22 cellular contexts compared by ENCODE assay signal in genomic region chr1:42417191-42417590, GRCh38. TPM values are rescaled to one million over a fixed set of nuclear protein-coding genes. Genes with fewer than 3 reads are reported as not detected.
"Had no signal": no experiment of that assay in that cellular context is flagged by ENCODE, and none has a peak within 500 bp of the region (broad histone marks: within the 10 kb centered on the region; RNA-seq: fewer than 3 reads in every experiment).

No MANE protein-coding gene starts in this region.

- H3K4me3 Mint-ChIP-seq: activated CD4-positive, alpha-beta T cell treated with anti-CD3 and anti-CD28 coated beads for 36 hours; activated CD8-positive, alpha-beta T cell treated with anti-CD3 and anti-CD28 coated beads for 36 hours; activated naive CD4-positive, alpha-beta T cell treated with anti-CD3 and anti-CD28 coated beads, Interleukin-2, amount 50 U/mL, for 24 hours; activated T-cell treated with anti-CD3 and anti-CD28 coated beads, Interleukin-2, amount 50 U/mL, for 24 hours; activated T-helper 1 cell treated with anti-CD3 and anti-CD28 coated beads, Interleukin-12 subunit alpha, Interleukin-12 subunit beta, Interleukin-2, Interleukin-4 antibody, amounts not matched to agents 30 ng/mL and 10 ng/mL and 1 ng/mL, durations not matched to agents 14 hours and 24 hours and 36 hours had no signal

- H3K27me3 Mint-ChIP-seq: activated CD4-positive, alpha-beta T cell treated with anti-CD3 and anti-CD28 coated beads for 36 hours had no signal

- ATAC-seq: activated CD4-positive, alpha-beta T cell treated with anti-CD3 and anti-CD28 coated beads for 36 hours; activated CD8-positive, alpha-beta T cell treated with anti-CD3 and anti-CD28 coated beads for 36 hours; PC-3 had no signal

- DNase-seq: activated CD4-positive, alpha-beta T cell treated with anti-CD3 and anti-CD28 coated beads for 36 hours; activated CD4-positive, CD25-positive, alpha-beta regulatory T cell; activated CD8-positive, alpha-beta memory T cell treated with anti-CD3 and anti-CD28 coated beads, Interleukin-2, amount 50 U/mL, for 48 hours; activated CD8-positive, alpha-beta T cell treated with anti-CD3 and anti-CD28 coated beads for 36 hours; activated effector memory CD4-positive, alpha-beta T cell treated with Interleukin-2 at 50 U/mL for 16 hours; activated naive CD4-positive, alpha-beta T cell; activated T-cell treated with anti-CD3 and anti-CD28 coated beads, Interleukin-2, amount 50 U/mL, for 24 hours; aorta; Kasumi-1; KBM-7; NCI-H1105 treated with DMSO at 0.1 percent for 48 hours; NCI-H1436 treated with DMSO at 0.1 percent for 48 hours; NCI-H187; NCI-H2081; NCI-H510A treated with DMSO at 0.1 percent for 48 hours; PC-3; SIG-M5; T-helper 1 cell had no signal

- H3K4me1 Mint-ChIP-seq: activated CD4-positive, alpha-beta T cell treated with anti-CD3 and anti-CD28 coated beads for 36 hours; activated naive CD4-positive, alpha-beta T cell treated with anti-CD3 and anti-CD28 coated beads, Interleukin-2, amount 50 U/mL, for 24 hours had no signal

- H3K27ac Mint-ChIP-seq: activated CD4-positive, alpha-beta T cell treated with anti-CD3 and anti-CD28 coated beads for 36 hours; activated CD8-positive, alpha-beta T cell treated with anti-CD3 and anti-CD28 coated beads for 36 hours; activated naive CD4-positive, alpha-beta T cell treated with anti-CD3 and anti-CD28 coated beads, Interleukin-2, amount 50 U/mL, for 24 hours; activated T-cell treated with anti-CD3 and anti-CD28 coated beads, Interleukin-2, amount 50 U/mL, for 24 hours; activated T-helper 1 cell treated with anti-CD3 and anti-CD28 coated beads, Interleukin-12 subunit alpha, Interleukin-12 subunit beta, Interleukin-2, Interleukin-4 antibody, amounts not matched to agents 30 ng/mL and 10 ng/mL and 1 ng/mL, durations not matched to agents 14 hours and 24 hours and 36 hours had no signal

- H3K36me3 Mint-ChIP-seq: activated naive CD4-positive, alpha-beta T cell treated with anti-CD3 and anti-CD28 coated beads, Interleukin-2, amount 50 U/mL, for 24 hours had no signal

- H3K9me3 Mint-ChIP-seq: activated CD8-positive, alpha-beta T cell treated with anti-CD3 and anti-CD28 coated beads for 36 hours; activated naive CD4-positive, alpha-beta T cell treated with anti-CD3 and anti-CD28 coated beads, Interleukin-2, amount 50 U/mL, for 24 hours; activated T-cell treated with anti-CD3 and anti-CD28 coated beads, Interleukin-2, amount 50 U/mL, for 24 hours; activated T-helper 1 cell treated with anti-CD3 and anti-CD28 coated beads, Interleukin-12 subunit alpha, Interleukin-12 subunit beta, Interleukin-2, Interleukin-4 antibody, amounts not matched to agents 30 ng/mL and 10 ng/mL and 1 ng/mL, durations not matched to agents 14 hours and 24 hours and 36 hours had no signal

- H3K27ac ChIP-seq: VCaP had no signal

RNA-seq across cellular contexts. Expression of gene ZMYND12, which starts 38.6 kb away (rescaled TPM):
- total RNA-seq: activated T-helper 1 cell treated with anti-CD3 and anti-CD28 coated beads, Interleukin-12 subunit alpha, Interleukin-12 subunit beta, Interleukin-2, Interleukin-4 antibody, amounts not matched to agents 30 ng/mL and 10 ng/mL and 1 ng/mL, durations not matched to agents 14 hours and 24 hours and 36 hours; PC-3; T-helper 2 cell treated with Interferon-gamma antibody and Interleukin-4, amounts not matched to agents 100 ng/mL and 5 ng/mL, for 36 hours had no signal
